In the genomic region with DNA sequence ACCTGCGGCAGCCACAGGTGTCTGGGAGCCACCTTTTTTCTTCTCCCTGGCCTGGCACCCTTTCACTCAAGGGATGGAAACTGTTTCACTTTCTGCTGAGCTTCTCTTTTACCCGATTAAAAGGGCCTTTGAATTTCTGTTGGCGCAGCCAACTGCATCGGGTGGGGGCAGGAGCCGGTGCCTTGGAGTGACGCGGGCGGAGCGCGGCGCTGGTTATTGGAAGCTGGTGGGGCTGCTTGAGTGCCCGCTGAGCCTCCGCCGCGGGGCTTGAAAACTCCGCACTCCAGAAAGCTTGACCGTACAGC, we compare ENCODE assay signal across 8 cellular contexts. TPM values are rescaled to one million over a fixed set of nuclear protein-coding genes. Genes with fewer than 3 reads are reported as not detected.
A peak's percentile ranks its signal among the peaks of the same experiment; 100 is the strongest.
DNase-seq lines count a peak whose midpoint lies in the region; ATAC-seq and TF ChIP-seq lines count a peak whose summit lies in the region.

No MANE protein-coding gene starts in this region.

- DNase-seq in Panc1 (ENCODE audit: low read depth, low spot score) (no peak), head of caudate nucleus (peak; percentile 67 to 92 (median 84)), vagina (ENCODE audit: extremely low spot score in 2 of 2) (no peak)

- peak overlapping the region; percentile 67 to 84 (median 76) for H3K4me3 ChIP-seq in BLaER1 treated with 17β-estradiol and CSF1 and Interleukin-3, amounts not matched to agents 10 nM and 100 nM
- peak overlapping the region; percentile 71 to 87 for H3K4me3 ChIP-seq in Panc1 (ENCODE audit: low read depth in 2 of 2, low read length in 2 of 2)
- peak overlapping the region; percentile 44 to 60 for H3K4me3 ChIP-seq in neutrophil (ENCODE audit: low read depth in 1 of 2, low read length in 1 of 2)
- peak overlapping the region; percentile 52 to 93 for H3K4me3 ChIP-seq in vagina

- H3K4me1 ChIP-seq in BLaER1 treated with 17β-estradiol and CSF1 and Interleukin-3, amounts not matched to agents 10 nM and 100 nM: peaks cover 6 to 25% (median 20%) of the 10 kb centered on the region in 10 experiments
- H3K4me1 ChIP-seq in Panc1 (ENCODE audit: control insufficient read depth, insufficient read depth, low read length): peaks cover 3% of the 10 kb centered on the region; the same call in 1 of the 2 replicates
- peaks cover 18 to 24% of the 10 kb centered on the region in 2 experiments for H3K4me1 ChIP-seq in neutrophil (ENCODE audit: control insufficient read depth in 1 of 2, insufficient read depth in 1 of 2, low read depth in 1 of 2, low read length in 1 of 2)
- peaks cover 17% of the 10 kb centered on the region for H3K4me1 ChIP-seq in vagina

- peaks cover 0 to 25% (median 0%) of the 10 kb centered on the region in 11 experiments; a peak in 5 of 22 replicates for H3K27me3 ChIP-seq in BLaER1 treated with 17β-estradiol and CSF1 and Interleukin-3, amounts not matched to agents 10 nM and 100 nM
- H3K27me3 ChIP-seq in Panc1 (ENCODE audit: control insufficient read depth, insufficient read depth, low read length) (no peaks in the 10 kb centered on the region), neutrophil (peaks cover 38% of the 10 kb centered on the region), vagina (no peaks in the 10 kb centered on the region)

- TF ChIP-seq CTCF in Panc1 (IDR thresholded peaks at IDR 0.05) (no peak), neutrophil (IDR thresholded peaks at IDR 0.05) (no peak), vagina (IDR thresholded peaks at IDR 0.05) (no peak)

- peaks cover 4% of the 10 kb centered on the region for H3K27me3 Mint-ChIP-seq in activated naive CD8-positive, alpha-beta T cell

- H3K4me2 ChIP-seq in BLaER1 treated with 17β-estradiol and CSF1 and Interleukin-3, amounts not matched to agents 10 nM and 100 nM: peak overlapping the region; percentile 86 to 100 (median 99)

- POLR2A ChIA-PET in Panc1 (lab: Charles Lee): no interaction called here

- TF ChIP-seq POLR2A in vagina (IDR thresholded peaks at IDR 0.05): no peak

- no peak overlapping the region for H3K27ac Mint-ChIP-seq in activated naive CD8-positive, alpha-beta T cell

- in situ Hi-C loops in Panc1 (cut with HindIII; ENCODE audit: low pct_unique_long_range_greater_than_20kb, low sequenced_read_pairs): no loop called here

- intact Hi-C loops in Panc1 (cut with micrococcal nuclease; ENCODE audit: unreplicated experiment) (loop anchor here (5.0 kb wide), 1 partner anchor 55 kb away; no protein-coding TSS in a partner anchor), head of caudate nucleus (cut with DNase I) (loop anchor here (10.0 kb wide), 1 partner anchor 73 kb away; no protein-coding TSS in a partner anchor), vagina (cut with DNase I) (no loop called here)

- H3K36me3 Mint-ChIP-seq in activated naive CD8-positive, alpha-beta T cell: no peaks in the 10 kb centered on the region

- H3K9me3 Mint-ChIP-seq in activated naive CD8-positive, alpha-beta T cell (ENCODE audit: low read depth): no peaks in the 10 kb centered on the region

- no peaks in the 10 kb centered on the region for H3K9me3 ChIP-seq in BLaER1 treated with 17β-estradiol and CSF1 and Interleukin-3, amounts not matched to agents 10 nM and 100 nM (replicated peaks in 1 of 11)
- H3K9me3 ChIP-seq in Panc1 (ENCODE audit: control insufficient read depth, insufficient read depth, low read depth, low read length) (no peaks in the 10 kb centered on the region), neutrophil (no peaks in the 10 kb centered on the region), vagina (no peaks in the 10 kb centered on the region)

- H3K27ac ChIP-seq in BLaER1 treated with 17β-estradiol and CSF1 and Interleukin-3, amounts not matched to agents 10 nM and 100 nM: peak overlapping the region in 9 of 11 experiments; percentile 36 to 75 (median 69); a peak in 16 of 22 replicates
- H3K27ac ChIP-seq in Panc1 (ENCODE audit: low read length) (peak overlapping the region; percentile 74), neutrophil (no peak overlapping the region), vagina (peak overlapping the region; percentile 80)

- no TSS peak for BruUV-seq in Panc1 (replicated peaks; lab: Mats Ljungman, UMichigan)

- H3K9ac ChIP-seq in BLaER1 treated with 17β-estradiol and CSF1 and Interleukin-3, amounts not matched to agents 10 nM and 100 nM: peak overlapping the region; percentile 11 to 81 (median 76); a peak in 21 of 22 replicates

- CTCF ChIA-PET in Panc1 (lab: Charles Lee): interaction anchor here (0.5 to 0.6 kb wide), 2 partner anchors 46 to 554 kb away, joined by 3 read pairs; no protein-coding TSS in a partner anchor

- H3K4me1 Mint-ChIP-seq in activated naive CD8-positive, alpha-beta T cell (ENCODE audit: low read depth): peaks cover 14% of the 10 kb centered on the region

- H3K36me3 ChIP-seq in BLaER1 treated with 17β-estradiol and CSF1 and Interleukin-3, amounts not matched to agents 10 nM and 100 nM: no peaks in the 10 kb centered on the region
- H3K36me3 ChIP-seq in Panc1 (ENCODE audit: control insufficient read depth, insufficient read depth, low read length) (no peaks in the 10 kb centered on the region), neutrophil (no peaks in the 10 kb centered on the region), vagina (no peaks in the 10 kb centered on the region)

- H3K4me3 Mint-ChIP-seq in activated naive CD8-positive, alpha-beta T cell: peak overlapping the region; percentile 91

- H4K20me1 ChIP-seq in BLaER1 treated with 17β-estradiol and CSF1 and Interleukin-3, amounts not matched to agents 10 nM and 100 nM: peaks cover 0 to 5% (median 0%) of the 10 kb centered on the region in 11 experiments; a peak in 1 of 22 replicates

- ATAC-seq in GM19324 (IDR thresholded peaks at IDR 0.05; ENCODE audit: low FRiP score, unreplicated experiment) (peak; percentile 53), HG03439 (IDR thresholded peaks at IDR 0.05; ENCODE audit: unreplicated experiment) (peak; percentile 59), Panc1 (peak; percentile 74)

RNA-seq across cellular contexts. Expression of gene TJP2, which starts 52.0 kb away (rescaled TPM):
- total RNA-seq in Panc1 (2021; ENCODE audit: unreplicated experiment): 40.2 TPM
- polyA plus RNA-seq in Panc1 (2012; ENCODE audit: insufficient read length): 19.7 TPM
- total RNA-seq in vagina: 68.3 TPM

Comparison
In these comparisons a context has a peak if more than half of its experiments do, and no peak if none do; other contexts are left out.
1. DNase-seq: peak in head of caudate nucleus (42 of 42); none in Panc1 (single experiment) and vagina (0 of 2).
2. Peak in every context shown above with its lines, with median percentiles within 50 percentile points of each other: H3K4me3 ChIP-seq and ATAC-seq.